29 cellular contexts compared by ENCODE assay signal in the genomic region with DNA sequence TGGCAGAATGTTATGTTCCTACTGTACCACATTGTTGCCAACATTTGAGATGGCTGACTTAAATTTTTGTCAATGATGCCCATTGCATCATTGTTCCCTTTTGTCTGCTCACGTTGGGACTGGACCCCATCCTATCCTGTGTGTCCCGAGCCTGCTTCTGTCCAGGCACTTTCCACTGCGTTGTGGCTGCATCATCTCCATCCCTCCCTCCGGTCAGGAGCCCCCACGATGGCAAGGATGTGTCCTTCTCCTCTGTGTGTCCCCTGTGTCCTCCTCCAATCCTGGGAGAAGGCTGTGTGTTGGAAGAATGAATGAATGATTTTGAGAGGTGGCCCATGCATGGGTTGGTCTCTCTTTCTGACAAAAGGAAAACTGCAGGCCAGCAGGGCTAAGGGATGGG.
"Had no signal": no experiment of that assay in that cellular context is flagged by ENCODE, and none has a peak within 500 bp of the region (broad histone marks: within the 10 kb centered on the region; RNA-seq: fewer than 3 reads in every experiment).

No MANE protein-coding gene starts in this region.

- DNase-seq: activated B cell treated with CpG ODN at 0.5 μM for 24 hours; activated CD4-positive, alpha-beta memory T cell treated with anti-CD3 and anti-CD28 coated beads for 36 hours; activated CD4-positive, alpha-beta T cell treated with anti-CD3 and anti-CD28 coated beads for 4 hours; activated CD4-positive, alpha-beta T cell treated with anti-CD3 and anti-CD28 coated beads, Interleukin-2, amount 10 ng/mL, durations not matched to agents 24 days and 14 days; activated CD4-positive, alpha-beta T cell treated with anti-CD3 and anti-CD28 coated beads, Interleukin-2, amount 50 U/mL, for 1 hour; activated CD4-positive, alpha-beta T cell treated with anti-CD3 and anti-CD28 coated beads, Interleukin-2, amount 50 U/mL, for 4 hours; activated CD4-positive, CD25-positive, alpha-beta regulatory T cell treated with anti-CD3 and anti-CD28 coated beads, Interleukin-2, amount 50 U/mL, for 72 hours; activated CD8-positive, alpha-beta T cell treated with anti-CD3 and anti-CD28 coated beads for 36 hours; activated effector memory CD4-positive, alpha-beta T cell treated with anti-CD3 and anti-CD28 coated beads, Interleukin-2, amount 50 U/mL, for 16 hours; activated gamma-delta T cell treated with Interleukin-2 at 50 U/mL for 16 hours; activated naive CD4-positive, alpha-beta T cell; activated naive CD4-positive, alpha-beta T cell treated with anti-CD3 and anti-CD28 coated beads for 36 hours; activated naive CD4-positive, alpha-beta T cell treated with anti-CD3 and anti-CD28 coated beads, Interleukin-2, amount 50 U/mL, for 16 hours; activated naive CD8-positive, alpha-beta T cell treated with anti-CD3 and anti-CD28 coated beads for 36 hours; activated T-cell treated with anti-CD3 and anti-CD28 coated beads for 4 hours; activated T-cell treated with anti-CD3 and anti-CD28 coated beads, Interleukin-2, amount 50 U/mL, for 1 hour; activated T-cell treated with anti-CD3 and anti-CD28 coated beads, Interleukin-2, amount 50 U/mL, for 4 hours; activated T-cell treated with anti-CD3 and anti-CD28 coated beads, Interleukin-2, amount 50 U/mL, for 72 hours; amniotic stem cell; aorta; body of pancreas; brain microvascular endothelial cell; central memory CD4-positive, alpha-beta T cell; T-helper 1 cell; T-helper 2 cell; T-helper 9 cell had no signal

- ATAC-seq: activated CD8-positive, alpha-beta memory T cell treated with anti-CD3 and anti-CD28 coated beads, Interleukin-2, amount 10 ng/mL, durations not matched to agents 7 days and 5 days; activated CD8-positive, alpha-beta T cell treated with anti-CD3 and anti-CD28 coated beads for 36 hours; activated naive CD4-positive, alpha-beta T cell treated with anti-CD3 and anti-CD28 coated beads, Interleukin-2, amount 50 U/mL, for 72 hours; activated T-cell treated with anti-CD3 and anti-CD28 coated beads, Interleukin-2, amount 50 U/mL, for 4 hours; activated T-cell treated with anti-CD3 and anti-CD28 coated beads, Interleukin-2, amount 50 U/mL, for 72 hours; activated T-helper 17 cell treated with anti-CD3 and anti-CD28 coated beads, Interleukin-2, amount 50 U/mL, for 72 hours; body of pancreas had no signal
